ENCODE assay signal across 8 cellular contexts in the genomic region with DNA sequence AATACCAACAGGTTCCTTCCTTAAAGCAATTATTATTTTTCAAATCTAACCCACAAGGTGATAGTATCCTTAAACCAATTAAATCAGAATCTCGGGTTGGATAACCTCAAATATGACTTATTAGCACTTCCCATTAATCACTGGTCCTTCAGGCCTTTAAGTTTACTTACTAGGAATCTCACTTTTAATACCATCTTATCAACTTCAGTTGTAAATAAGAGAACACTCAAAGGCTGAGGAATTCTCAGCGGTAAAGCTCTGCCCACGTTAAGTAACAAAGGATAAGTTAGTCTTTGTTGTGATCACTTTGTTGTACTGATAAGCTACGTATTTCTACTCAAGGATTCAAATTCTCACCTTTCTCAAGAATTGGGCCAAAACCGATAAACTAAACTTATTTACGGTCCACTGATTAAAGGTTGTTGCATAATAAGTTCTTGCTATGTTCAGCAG.
DNase-seq lines count a peak whose midpoint lies in the region; TF ChIP-seq lines count a peak whose summit lies in the region.

No MANE protein-coding gene starts in this region.

- DNase-seq in astrocyte of the spinal cord (ENCODE audit: low read depth, low spot score) = peak; percentile 41
- no peak for DNase-seq in Ammon's horn (ENCODE audit: low spot score)
- no peak for DNase-seq in UCSD-AML1 (lab: John Stamatoyannopoulos, UW; ENCODE audit: unreplicated experiment)
- DNase-seq in head of caudate nucleus = no peak
- no peak for DNase-seq in activated CD8-positive, alpha-beta memory T cell treated with anti-CD3 and anti-CD28 coated beads, Interleukin-2, amount 50 U/mL, for 4 hours

- peaks cover 9% of the 10 kb centered on the region for H3K9me3 ChIP-seq in HUES48 (ENCODE audit: control insufficient read depth, insufficient read depth, low read length)
- H3K9me3 ChIP-seq in mesodermal cell (ENCODE audit: control insufficient read depth, low read length) = peaks cover 2% of the 10 kb centered on the region

- WGBS in mesodermal cell (ENCODE audit: insufficient coverage in 2 of 2), 2 experiments = 0 to 8% methylated on average over 1 to 2 of the region's 6 CpGs

- TF ChIP-seq CTCF in 22Rv1 (IDR thresholded peaks at IDR 0.05) = no peak
- TF ChIP-seq CTCF in astrocyte of the spinal cord (IDR thresholded peaks at IDR 0.05; ENCODE audit: low read depth, low read length) = no peak

- H3K4me1 ChIP-seq in HUES48 (ENCODE audit: control insufficient read depth, insufficient read depth, low read length) (peaks cover 15% of the 10 kb centered on the region), mesodermal cell (ENCODE audit: control insufficient read depth, insufficient read depth, low read length, poor library complexity, severe bottlenecking) (no peaks in the 10 kb centered on the region)

- H3K27ac ChIP-seq in 22Rv1 (peak overlapping the region; percentile 100), HUES48 (ENCODE audit: low read depth, low read length) (peak overlapping the region; percentile 95), mesodermal cell (ENCODE audit: low read depth, low read length, severe bottlenecking) (peak overlapping the region; percentile 93)

- H3K4me3 ChIP-seq in HUES48 (ENCODE audit: low read depth, low read length) = peak overlapping the region; percentile 91
- H3K4me3 ChIP-seq in astrocyte of the spinal cord (ENCODE audit: low read depth, low read length) = peak overlapping the region; percentile 70
- H3K4me3 ChIP-seq in mesodermal cell (ENCODE audit: extremely low read depth, insufficient read depth, low read length, poor library complexity, severe bottlenecking) = peak overlapping the region; percentile 72

- intact Hi-C loops in head of caudate nucleus (cut with DNase I) = no loop called here

- peak overlapping the region; percentile 99 for H3K9ac ChIP-seq in HUES48 (ENCODE audit: low read depth, low read length)

- H3K36me3 ChIP-seq in HUES48 (ENCODE audit: control insufficient read depth, insufficient read depth, low read length) (peaks cover 10% of the 10 kb centered on the region), mesodermal cell (ENCODE audit: control insufficient read depth, insufficient read depth, low read length) (peaks cover 7% of the 10 kb centered on the region)

- H3K27me3 ChIP-seq in HUES48 (ENCODE audit: control insufficient read depth, insufficient read depth, low read length) = no peaks in the 10 kb centered on the region

- in situ Hi-C loops in astrocyte of the spinal cord (cut with HindIII; ENCODE audit: low sequenced_read_pairs) = no loop called here
